In the genomic region with DNA sequence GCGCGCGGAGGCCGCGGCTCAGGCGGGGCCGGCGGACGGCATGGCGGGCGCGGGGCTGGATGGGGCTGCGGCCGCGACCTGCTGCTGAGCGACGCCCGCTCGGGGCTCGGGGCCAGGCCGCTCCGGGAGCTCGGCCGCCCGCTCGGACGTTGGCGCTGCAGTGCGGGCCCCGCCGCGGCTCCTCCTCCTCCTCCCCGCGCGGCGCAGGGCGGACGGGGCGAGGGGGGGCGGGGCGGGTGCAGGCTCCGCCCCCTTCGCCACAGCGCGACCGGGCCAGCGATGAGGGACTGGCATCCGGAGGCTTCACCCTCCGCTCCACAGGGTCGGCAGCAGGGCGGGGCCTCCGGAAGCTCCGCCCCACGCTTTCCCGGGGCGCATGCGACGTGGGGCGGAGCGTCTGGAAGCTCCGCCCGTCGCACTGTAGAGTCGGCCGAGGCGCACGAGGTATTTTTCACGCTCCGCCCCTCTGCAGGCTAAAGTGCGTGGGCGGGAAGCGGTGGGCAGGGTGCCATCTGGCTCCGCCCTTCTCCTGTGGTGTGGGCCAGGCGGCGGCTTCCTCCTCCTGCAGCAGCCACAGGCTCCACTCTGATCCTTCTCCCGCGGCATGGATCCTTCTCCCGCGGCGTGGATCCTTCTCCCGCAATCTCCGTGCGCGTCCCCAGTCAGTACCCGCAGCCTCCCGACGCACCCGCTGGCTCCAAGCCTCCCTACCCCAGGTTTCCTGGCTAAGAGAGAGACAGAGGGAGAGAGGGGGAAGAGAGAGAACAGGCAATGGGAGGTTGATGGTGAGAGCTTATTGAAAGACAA, we compare ENCODE assay signal across 8 cellular contexts.
DNase-seq lines count a peak whose midpoint lies in the region; ATAC-seq and TF ChIP-seq lines count a peak whose summit lies in the region.
"Not testable (repeated sequence)": the region's sequence is repeated elsewhere in the genome, so short reads cannot be mapped to it uniquely, and the experiment has no call there.

No MANE protein-coding gene starts in this region.

- H3K4me1 ChIP-seq in foreskin keratinocyte; lung (ENCODE audit: control insufficient read depth in 2 of 2, insufficient read depth in 2 of 2, low read length in 2 of 2): not testable (repeated sequence)

- not testable (repeated sequence) for H3K9me3 ChIP-seq in CD4-positive, alpha-beta T cell (ENCODE audit: control insufficient read depth, low read length); lung (ENCODE audit: control insufficient read depth in 2 of 2, insufficient read depth in 1 of 2, low read length in 1 of 2)

- ATAC-seq in CD4-positive, alpha-beta T cell (ENCODE audit: poor library complexity), result peak; percentile 95
- peak; percentile 55 for ATAC-seq in GM21447 (IDR thresholded peaks at IDR 0.05; ENCODE audit: unreplicated experiment)
- peak; percentile 87 for ATAC-seq in HG02798 (IDR thresholded peaks at IDR 0.05; ENCODE audit: poor library complexity, unreplicated experiment)
- peak; percentile 52 for ATAC-seq in HG03558 (IDR thresholded peaks at IDR 0.05; ENCODE audit: extremely low read depth, unreplicated experiment)
- peak; percentile 93 for ATAC-seq in activated CD8-positive, alpha-beta T cell treated with anti-CD3 and anti-CD28 coated beads for 36 hours
- ATAC-seq in foreskin keratinocyte, result peak; percentile 60
- ATAC-seq in lung (ENCODE audit: insufficient read depth, low FRiP score), result peak; percentile 90
- ATAC-seq in stimulated activated naive B cell treated with anti-CD40 and anti-IgM and Interleukin-4, amounts not matched to agents 10 μg/mL and 1 μg/mL and 100 μg/mL, for 72 hours (replicated peaks), result peak; percentile 86 to 88

- not testable (repeated sequence) for TF ChIP-seq CTCF in CD4-positive, alpha-beta T cell (IDR thresholded peaks at IDR 0.05); activated CD8-positive, alpha-beta T cell treated with anti-CD3 and anti-CD28 coated beads for 36 hours (IDR thresholded peaks at IDR 0.05); foreskin keratinocyte (conservative IDR thresholded peaks at IDR 0.05); lung (IDR thresholded peaks at IDR 0.05; ENCODE audit: control extremely low read depth, extremely low read depth)

- H3K9me3 Mint-ChIP-seq in CD4-positive, alpha-beta T cell; activated CD8-positive, alpha-beta T cell treated with anti-CD3 and anti-CD28 coated beads for 36 hours; stimulated activated naive B cell treated with anti-CD40 and anti-IgM and Interleukin-4, amounts not matched to agents 10 μg/mL and 1 μg/mL and 100 μg/mL, for 72 hours: not testable (repeated sequence)

- H3K27me3 ChIP-seq in CD4-positive, alpha-beta T cell (ENCODE audit: control insufficient read depth, insufficient read depth, low read length); foreskin keratinocyte; lung (ENCODE audit: control insufficient read depth, insufficient read depth): not testable (repeated sequence)

- CTCF ChIA-PET in CD4-positive, alpha-beta T cell (lab: Charles Lee); activated CD8-positive, alpha-beta T cell treated with anti-CD3 and anti-CD28 coated beads for 36 hours (lab: Charles Lee): not testable (repeated sequence)

- WGBS in lung, 2 donors, result no CpG with 5 or more reads among the region's 88 CpGs

- not testable (repeated sequence) for H3K4me3 ChIP-seq in lung

- intact Hi-C loops in CD4-positive, alpha-beta T cell (cut with DNase I, micrococcal nuclease); activated CD8-positive, alpha-beta T cell treated with anti-CD3 and anti-CD28 coated beads for 36 hours (cut with micrococcal nuclease): not testable (repeated sequence)

- not testable (repeated sequence) for H3K36me3 Mint-ChIP-seq in CD4-positive, alpha-beta T cell (ENCODE audit: low read depth); activated CD8-positive, alpha-beta T cell treated with anti-CD3 and anti-CD28 coated beads for 36 hours (ENCODE audit: low read depth); stimulated activated naive B cell treated with anti-CD40 and anti-IgM and Interleukin-4, amounts not matched to agents 10 μg/mL and 1 μg/mL and 100 μg/mL, for 72 hours

- H3K27ac Mint-ChIP-seq in CD4-positive, alpha-beta T cell; activated CD8-positive, alpha-beta T cell treated with anti-CD3 and anti-CD28 coated beads for 36 hours; stimulated activated naive B cell treated with anti-CD40 and anti-IgM and Interleukin-4, amounts not matched to agents 10 μg/mL and 1 μg/mL and 100 μg/mL, for 72 hours: not testable (repeated sequence)

- H3K4me3 Mint-ChIP-seq in CD4-positive, alpha-beta T cell; activated CD8-positive, alpha-beta T cell treated with anti-CD3 and anti-CD28 coated beads for 36 hours; stimulated activated naive B cell treated with anti-CD40 and anti-IgM and Interleukin-4, amounts not matched to agents 10 μg/mL and 1 μg/mL and 100 μg/mL, for 72 hours: not testable (repeated sequence)

- not testable (repeated sequence) for H3K4me1 Mint-ChIP-seq in CD4-positive, alpha-beta T cell (ENCODE audit: low read depth); activated CD8-positive, alpha-beta T cell treated with anti-CD3 and anti-CD28 coated beads for 36 hours (ENCODE audit: low read depth); stimulated activated naive B cell treated with anti-CD40 and anti-IgM and Interleukin-4, amounts not matched to agents 10 μg/mL and 1 μg/mL and 100 μg/mL, for 72 hours

- H3K36me3 ChIP-seq in lung (ENCODE audit: control insufficient read depth in 2 of 2, insufficient read depth in 2 of 2, low read length in 2 of 2), result not testable (repeated sequence)

- not testable (repeated sequence) for DNase-seq in CD4-positive, alpha-beta T cell; activated CD8-positive, alpha-beta T cell treated with anti-CD3 and anti-CD28 coated beads for 36 hours; foreskin keratinocyte; lung (ENCODE audit: low spot score); stimulated activated naive B cell treated with anti-CD40 and anti-IgM and Interleukin-4, amounts not matched to agents 10 μg/mL and 1 μg/mL and 100 μg/mL, for 72 hours

- H3K27ac ChIP-seq in CD4-positive, alpha-beta T cell (ENCODE audit: low read depth, low read length); foreskin keratinocyte; lung (ENCODE audit: low read depth in 1 of 2, low read length in 1 of 2): not testable (repeated sequence)

- H3K27me3 Mint-ChIP-seq in CD4-positive, alpha-beta T cell; activated CD8-positive, alpha-beta T cell treated with anti-CD3 and anti-CD28 coated beads for 36 hours; stimulated activated naive B cell treated with anti-CD40 and anti-IgM and Interleukin-4, amounts not matched to agents 10 μg/mL and 1 μg/mL and 100 μg/mL, for 72 hours: not testable (repeated sequence)

- POLR2A ChIA-PET in CD4-positive, alpha-beta T cell (lab: Charles Lee); activated CD8-positive, alpha-beta T cell treated with anti-CD3 and anti-CD28 coated beads for 36 hours (lab: Charles Lee): not testable (repeated sequence)
